Comparison of ENCODE assay signal across 8 cellular contexts in genomic region chr1:23634840-23635642, GRCh38. TPM values are rescaled to one million over a fixed set of nuclear protein-coding genes. Genes with fewer than 3 reads are reported as not detected.
A peak's percentile ranks its signal among the peaks of the same experiment; 100 is the strongest.
DNase-seq lines count a peak whose midpoint lies in the region; ATAC-seq and TF ChIP-seq lines count a peak whose summit lies in the region.

No MANE protein-coding gene starts in this region.

- no peaks in the 10 kb centered on the region for H3K36me3 ChIP-seq in MG63
- no peaks in the 10 kb centered on the region for H3K36me3 ChIP-seq in SJCRH30
- H3K36me3 ChIP-seq in heart right ventricle: no peaks in the 10 kb centered on the region
- no peaks in the 10 kb centered on the region for H3K36me3 ChIP-seq in trophoblast cell (ENCODE audit: control insufficient read depth in 1 of 2, insufficient read depth in 2 of 2, low read length in 2 of 2)

- DNase-seq in NCI-H510A treated with DMSO at 0.1 percent for 48 hours (lab: John Stamatoyannopoulos, UW) (peak; percentile 76), NCI-H510A (lab: John Stamatoyannopoulos, UW) (no peak), MG63 (peak; percentile 64), SJCRH30 (peak; percentile 78 to 90), amygdala (lab: John Stamatoyannopoulos, UW) (peak in 36 of 56 donors; percentile 1 to 72 (median 20)), heart right ventricle (peak; percentile 32 to 77), trophoblast cell (peak; percentile 56 to 83)

- H3K4me2 ChIP-seq in trophoblast cell (ENCODE audit: low read length): peak overlapping the region; percentile 16

- H3K4me1 ChIP-seq in SJCRH30 (peaks cover 34% of the 10 kb centered on the region), heart right ventricle (peaks cover 2 to 46% (median 18%) of the 10 kb centered on the region in 9 donors), trophoblast cell (ENCODE audit: control insufficient read depth in 1 of 2, insufficient read depth in 2 of 2, low read length in 2 of 2) (peaks cover 8 to 9% of the 10 kb centered on the region in 2 experiments)

- peak overlapping the region; percentile 51; the same call in 1 of the 2 replicates for H3K27ac ChIP-seq in SJCRH30
- H3K27ac ChIP-seq in heart right ventricle: peak overlapping the region; percentile 38 to 94 (median 80)
- H3K27ac ChIP-seq in trophoblast cell (ENCODE audit: low read depth, low read length): no peak overlapping the region

- H3K79me2 ChIP-seq in trophoblast cell (ENCODE audit: control insufficient read depth, insufficient read depth, low read length, poor library complexity): no peaks in the 10 kb centered on the region

- peak overlapping the region; percentile 74 for H2BK12ac ChIP-seq in trophoblast cell (ENCODE audit: low read length)

- H3K79me1 ChIP-seq in trophoblast cell (ENCODE audit: low read length): peaks cover 11% of the 10 kb centered on the region

- H3K14ac ChIP-seq in trophoblast cell (ENCODE audit: low read length): peak overlapping the region; percentile 54

- H2AK5ac ChIP-seq in trophoblast cell (ENCODE audit: low read length): peak overlapping the region; percentile 63

- no peak overlapping the region for H3K9ac ChIP-seq in trophoblast cell (ENCODE audit: low read length)

- H2AFZ ChIP-seq in trophoblast cell (ENCODE audit: insufficient read depth, low read length, poor library complexity): peak overlapping the region; percentile 4

- H2BK5ac ChIP-seq in trophoblast cell (ENCODE audit: low read depth, low read length, poor library complexity): peak overlapping the region; percentile 38

- peak overlapping the region; percentile 84 for H4K91ac ChIP-seq in trophoblast cell (ENCODE audit: low read depth, low read length)

- peak; percentile 89 to 96 (median 93) for TF ChIP-seq CTCF in heart right ventricle (IDR thresholded peaks at IDR 0.05)

- H2BK120ac ChIP-seq in trophoblast cell (ENCODE audit: insufficient read depth, low read length, poor library complexity): peak overlapping the region; percentile 33

- ATAC-seq in heart right ventricle (peak; percentile 52 to 78 (median 70)), HG03565 (IDR thresholded peaks at IDR 0.05; ENCODE audit: unreplicated experiment) (no peak)

- H3K4me3 ChIP-seq in MG63: peak overlapping the region; percentile 63
- H3K4me3 ChIP-seq in SJCRH30: peak overlapping the region; percentile 57
- H3K4me3 ChIP-seq in heart right ventricle: peak overlapping the region; percentile 13 to 57 (median 44)
- no peak overlapping the region for H3K4me3 ChIP-seq in trophoblast cell (ENCODE audit: low read depth, low read length)

- 28 to 29% methylated on average over 17 of the region's 17 CpGs for WGBS in heart right ventricle, 2 donors
- no CpG with 5 or more reads among the region's 17 CpGs for WGBS in trophoblast cell (ENCODE audit: extremely low coverage, insufficient coverage, insufficient read length)

- peak overlapping the region; percentile 36 for H3K18ac ChIP-seq in trophoblast cell (ENCODE audit: low read length)

- H3K9me3 ChIP-seq in MG63 (no peaks in the 10 kb centered on the region), SJCRH30 (replicated peaks) (no peaks in the 10 kb centered on the region), heart right ventricle (no peaks in the 10 kb centered on the region), trophoblast cell (ENCODE audit: insufficient read depth, low read depth, low read length) (no peaks in the 10 kb centered on the region)

- H3K27me3 ChIP-seq in MG63 (no peaks in the 10 kb centered on the region), SJCRH30 (no peaks in the 10 kb centered on the region), heart right ventricle (no peaks in the 10 kb centered on the region), trophoblast cell (ENCODE audit: insufficient read depth, low read length) (no peaks in the 10 kb centered on the region)

- peak overlapping the region; percentile 45 for H4K8ac ChIP-seq in trophoblast cell (ENCODE audit: low read depth, low read length)

- no peak overlapping the region for H3K23ac ChIP-seq in trophoblast cell (ENCODE audit: low read length)

- peak overlapping the region; percentile 6 for H3K4ac ChIP-seq in trophoblast cell (ENCODE audit: low read depth, low read length)

- intact Hi-C loops in heart right ventricle (cut with DNase I): loop anchor here in 4 of 10 donors (1.0 to 5.0 kb wide), 3 partner anchors 43 to 138 kb away; no protein-coding TSS in a partner anchor

- H4K12ac ChIP-seq in trophoblast cell (ENCODE audit: low read depth, low read length): peak overlapping the region; percentile 7

RNA-seq across cellular contexts. Expression of gene RPL11, which starts 56.6 kb away (rescaled TPM):
- 858 and 903 TPM in 2 replicates for total RNA-seq in MG63 (2014; rRNA removed; shearing (Covaris generic); ENCODE audit: low replicate concordance)
- 3,637 and 3,779 TPM in 2 replicates for total RNA-seq in SJCRH30 (2014; rRNA removed; shearing (Covaris generic))
- 100 to 1,000 TPM; 577 to 756 (median 612) TPM for total RNA-seq in heart right ventricle
- polyA plus RNA-seq in heart right ventricle: 1,000 to 10,000 TPM; 1,463 to 2,166 TPM
- polyA plus RNA-seq in trophoblast cell (2013): 1,687 and 1,801 TPM in 2 replicates
